ENCODE assay signal across 10 cellular contexts in genomic region chr20:41428285-41428684, GRCh38.
A peak's percentile ranks its signal among the peaks of the same experiment; 100 is the strongest.
DNase-seq lines count a peak whose midpoint lies in the region; ATAC-seq and TF ChIP-seq lines count a peak whose summit lies in the region.
"Had no signal": no experiment of that assay in that cellular context is flagged by ENCODE, and none has a peak within 500 bp of the region (broad histone marks: within the 10 kb centered on the region; RNA-seq: fewer than 3 reads in every experiment).

No MANE protein-coding gene starts in this region.

- in situ Hi-C loops in brain microvascular endothelial cell (cut with HindIII; ENCODE audit: low pct_ligation_motif_present, low sequenced_read_pairs), result no loop called here

- CTCF ChIA-PET in SK-N-SH (lab: Yijun Ruan, JAX), result no interaction called here

- H3K27ac ChIP-seq in SK-N-SH (ENCODE audit: low read depth in 2 of 2, low read length in 1 of 2) (no peak overlapping the region), brain microvascular endothelial cell (no peak overlapping the region), heart left ventricle (no peak overlapping the region), sigmoid colon (no peak overlapping the region)
- H3K27ac ChIP-seq: KMS-11 had no signal

- peak; percentile 47 for DNase-seq in activated gamma-delta T cell treated with Interleukin-2 at 50 U/mL for 16 hours
- no peak for DNase-seq in activated gamma-delta T cell (lab: John Stamatoyannopoulos, UW)
- DNase-seq in SK-N-SH, result no peak
- peak; percentile 74 for DNase-seq in brain microvascular endothelial cell
- DNase-seq in stimulated activated CD4-positive, alpha-beta T cell treated with anti-CD3 and anti-CD28 coated beads, Interleukin-4, amount 100 ng/mL, for 24 hours, result peak; percentile 27
- DNase-seq in heart left ventricle, result no peak
- DNase-seq in sigmoid colon, result no peak

- no peak overlapping the region for H3K4me2 ChIP-seq in SK-N-SH
- H3K4me2 ChIP-seq: KMS-11 had no signal

- TF ChIP-seq CTCF in SK-N-SH (IDR thresholded peaks at IDR 0.05) (no peak), brain microvascular endothelial cell (IDR thresholded peaks at IDR 0.05; ENCODE audit: low read depth, low read length, missing control alignments) (no peak), heart left ventricle (IDR thresholded peaks at IDR 0.05) (no peak), sigmoid colon (IDR thresholded peaks at IDR 0.05) (no peak)

- no peak for TF ChIP-seq RAD21 in SK-N-SH (IDR thresholded peaks at IDR 0.05; ENCODE audit: low read length)

- WGBS in SK-N-SH (ENCODE audit: low lambda C conversion rate), result 72% methylated on average over 3 of the region's 3 CpGs
- WGBS in heart left ventricle, 4 donors, result 71 to 82% (median 78%) methylated on average over 3 of the region's 3 CpGs
- 56 to 74% methylated on average over 3 of the region's 3 CpGs for WGBS in sigmoid colon, 2 donors

- intact Hi-C loops in heart left ventricle (cut with DNase I) (no loop called here), sigmoid colon (cut with DNase I) (no loop called here)

- H3K9ac ChIP-seq in SK-N-SH, result no peak overlapping the region
- H3K9ac ChIP-seq: KMS-11 had no signal

- no peak for ATAC-seq in heart left ventricle
- ATAC-seq in GM21576 (IDR thresholded peaks at IDR 0.05; ENCODE audit: unreplicated experiment), result no peak
- ATAC-seq: Panc1 had no signal

- POLR2A ChIA-PET in SK-N-SH (lab: Yijun Ruan, JAX), result no interaction called here

- TF ChIP-seq POLR2A in heart left ventricle (IDR thresholded peaks at IDR 0.05) (no peak), sigmoid colon (IDR thresholded peaks at IDR 0.05) (no peak)

- H3K4me1 ChIP-seq in SK-N-SH (ENCODE audit: control insufficient read depth in 1 of 2, insufficient read depth in 2 of 2, low read depth in 1 of 2, low read length in 1 of 2) (peaks cover 0 to 5% of the 10 kb centered on the region in 2 experiments; a peak in 2 of 4 replicates), heart left ventricle (peaks cover 0 to 18% (median 3%) of the 10 kb centered on the region in 12 donors), sigmoid colon (peaks cover 0 to 8% (median 3%) of the 10 kb centered on the region in 4 donors)

- no peaks in the 10 kb centered on the region for H3K9me2 ChIP-seq in SK-N-SH

- H3K79me2 ChIP-seq in SK-N-SH (ENCODE audit: insufficient read depth), result no peaks in the 10 kb centered on the region

- H3K36me3 ChIP-seq in SK-N-SH (replicated peaks in 1 of 2; ENCODE audit: control insufficient read depth in 1 of 2, insufficient read depth in 2 of 2, low read length in 1 of 2) (peaks cover 25 to 66% of the 10 kb centered on the region in 2 experiments), brain microvascular endothelial cell (replicated peaks) (peaks cover 6% of the 10 kb centered on the region), heart left ventricle (peaks cover 0 to 78% (median 53%) of the 10 kb centered on the region in 9 donors), sigmoid colon (peaks cover 5 to 56% (median 16%) of the 10 kb centered on the region in 4 donors)

- H3F3A ChIP-seq in SK-N-SH (replicated peaks; ENCODE audit: insufficient read depth), result peaks cover 7% of the 10 kb centered on the region

- no peak overlapping the region for H2AFZ ChIP-seq in SK-N-SH (ENCODE audit: low read depth)

- no peak overlapping the region for H3K4me3 ChIP-seq in SK-N-SH (ENCODE audit: low read depth in 2 of 2, low read length in 1 of 2)
- H3K4me3 ChIP-seq in brain microvascular endothelial cell (ENCODE audit: low read depth, low read length), result no peak overlapping the region
- H3K4me3 ChIP-seq in heart left ventricle, result no peak overlapping the region
- H3K4me3 ChIP-seq in sigmoid colon, result no peak overlapping the region

- no peaks in the 10 kb centered on the region for H4K20me1 ChIP-seq in SK-N-SH (ENCODE audit: insufficient read depth)

- TF ChIP-seq EP300 in SK-N-SH (IDR thresholded peaks at IDR 0.05; ENCODE audit: borderline replicate concordance in 1 of 2, low read depth in 1 of 2, low read length in 1 of 2), result no peak
- no peak for TF ChIP-seq EP300 in sigmoid colon (IDR thresholded peaks at IDR 0.05)

- H3K9me3 ChIP-seq in SK-N-SH (no peaks in the 10 kb centered on the region), heart left ventricle (no peaks in the 10 kb centered on the region), sigmoid colon (no peaks in the 10 kb centered on the region)

- H3K27me3 ChIP-seq in SK-N-SH (ENCODE audit: insufficient read depth), result no peaks in the 10 kb centered on the region
- H3K27me3 ChIP-seq in brain microvascular endothelial cell (replicated peaks), result no peaks in the 10 kb centered on the region
- H3K27me3 ChIP-seq in heart left ventricle, result no peaks in the 10 kb centered on the region
- no peaks in the 10 kb centered on the region for H3K27me3 ChIP-seq in sigmoid colon

TF ChIP-seq in SK-N-SH, 30 proteins besides CTCF, POLR2A, EP300 and RAD21:
- TF ChIP-seq NRF1 (IDR thresholded peaks at IDR 0.05; ENCODE audit: low read depth, low read length) (no peak), TCF12 (IDR thresholded peaks at IDR 0.05) (no peak), SIN3A (IDR thresholded peaks at IDR 0.05; ENCODE audit: borderline replicate concordance, low read depth, low read length) (no peak), CHD2 (IDR thresholded peaks at IDR 0.05; ENCODE audit: low read length, partially characterized antibody) (no peak), PBX3 (IDR thresholded peaks at IDR 0.05) (0 out of 2 replicates have a peak, but pooled peaks have one; percentile 32), SMC3 (IDR thresholded peaks at IDR 0.05; ENCODE audit: low read depth, low read length) (no peak), TEAD4 (IDR thresholded peaks at IDR 0.05; ENCODE audit: borderline replicate concordance, insufficient read depth) (no peak), RCOR1 (IDR thresholded peaks at IDR 0.05; ENCODE audit: low read length) (no peak), TAF1 (IDR thresholded peaks at IDR 0.05; ENCODE audit: borderline replicate concordance, low read depth, low read length) (no peak), YY1 (IDR thresholded peaks at IDR 0.05; ENCODE audit: low read depth) (no peak), POLR2AphosphoS5 (IDR thresholded peaks at IDR 0.05; ENCODE audit: low read depth, low read length) (no peak), USF1 (IDR thresholded peaks at IDR 0.05; ENCODE audit: borderline replicate concordance, low read depth) (no peak), FOSL2 (IDR thresholded peaks at IDR 0.05; ENCODE audit: borderline replicate concordance, low read depth) (peak; percentile 36), IRF3 (IDR thresholded peaks at IDR 0.05; ENCODE audit: low read depth, low read length) (no peak), EZH2phosphoT487 (IDR thresholded peaks at IDR 0.05; ENCODE audit: borderline replicate concordance, low read depth) (no peak), RFX5 (IDR thresholded peaks at IDR 0.05; ENCODE audit: low read length) (no peak), MAX (IDR thresholded peaks at IDR 0.05; ENCODE audit: low read depth) (no peak)

Comparison
In these comparisons a context has a peak if more than half of its experiments do, and no peak if none do; other contexts are left out.
1. DNase-seq: peak in activated gamma-delta T cell treated with Interleukin-2 at 50 U/mL for 16 hours (single experiment), brain microvascular endothelial cell (single experiment) and stimulated activated CD4-positive, alpha-beta T cell treated with anti-CD3 and anti-CD28 coated beads, Interleukin-4, amount 100 ng/mL, for 24 hours (single experiment); none in activated gamma-delta T cell (single experiment), SK-N-SH (single experiment), heart left ventricle (0 of 5) and sigmoid colon (single experiment).